Comparison of ENCODE assay signal across 1 cellular context in the genomic region with DNA sequence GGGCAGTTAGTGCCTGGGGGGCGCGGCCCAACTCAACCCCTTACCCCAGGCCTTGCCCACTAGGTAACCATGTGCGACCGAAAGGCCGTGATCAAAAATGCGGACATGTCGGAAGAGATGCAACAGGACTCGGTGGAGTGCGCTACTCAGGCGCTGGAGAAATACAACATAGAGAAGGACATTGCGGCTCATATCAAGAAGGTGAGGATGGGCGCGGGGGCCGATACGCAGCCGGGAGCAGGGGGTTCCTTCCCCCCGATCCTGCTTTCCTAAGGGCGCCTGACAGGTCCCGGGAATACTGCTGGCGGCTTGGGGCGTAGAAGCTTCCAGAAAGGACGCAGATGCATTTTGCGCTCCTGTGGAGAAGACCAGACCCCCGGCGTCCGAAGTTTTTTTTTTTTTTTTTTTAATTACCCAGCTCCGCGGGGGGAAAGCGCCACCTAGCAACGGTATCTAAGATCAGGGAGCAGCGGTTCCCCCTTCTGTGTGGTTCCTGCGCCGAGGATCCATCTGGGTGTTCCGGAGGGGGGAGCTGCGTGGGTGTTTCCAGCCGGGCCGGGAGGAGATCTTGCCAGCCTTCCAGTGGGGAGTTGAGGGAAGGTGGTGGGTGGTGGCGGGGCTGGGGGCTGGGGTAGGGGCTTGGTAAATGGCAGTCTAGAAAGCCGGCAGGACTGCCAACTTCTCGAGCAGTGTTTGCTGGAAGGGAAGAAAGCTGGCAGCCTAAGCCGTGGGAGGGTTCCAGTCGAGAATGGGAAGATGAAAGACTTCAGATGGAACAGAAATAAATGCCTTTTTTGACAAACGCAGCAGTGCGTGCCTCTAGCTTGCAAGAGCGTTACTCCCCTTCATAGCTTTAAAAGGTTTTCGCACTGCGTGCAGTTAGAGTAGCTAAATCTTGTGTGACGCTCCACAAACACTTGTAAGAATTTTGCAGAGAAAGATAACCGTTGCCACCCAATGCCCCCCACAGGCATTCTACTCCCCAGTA.
TF ChIP-seq lines count a peak whose summit lies in the region.

No MANE protein-coding gene starts in this region.

TF ChIP-seq in HepG2, 621 proteins besides CTCF, POLR2A, EP300 and RAD21 (continued from another document):
- TF ChIP-seq ZNF563 (CRISPR knock-in tag; IDR thresholded peaks at IDR 0.05) (no peak; the same call in 1 of the 2 replicates), HDAC6 (IDR thresholded peaks at IDR 0.05; ENCODE audit: low read depth, low read length) (no peak), CREB1 (IDR thresholded peaks at IDR 0.05) (no peak), CREB1 (CRISPR knock-in tag; IDR thresholded peaks at IDR 0.05) (no peak), ZNF136 (CRISPR knock-in tag; IDR thresholded peaks at IDR 0.05; ENCODE audit: low read depth) (no peak), ZNF263 (CRISPR knock-in tag; IDR thresholded peaks at IDR 0.05) (no peak), KLF16 (CRISPR knock-in tag; IDR thresholded peaks at IDR 0.05) (no peak), YEATS4 (CRISPR knock-in tag; IDR thresholded peaks at IDR 0.05; ENCODE audit: borderline replicate concordance) (peak; percentile 16; the same call in 1 of the 2 replicates), KDM5A (IDR thresholded peaks at IDR 0.05; ENCODE audit: borderline replicate concordance, low read length) (peak; percentile 45; the same call in 1 of the 2 replicates), CBX2 (IDR thresholded peaks at IDR 0.05; ENCODE audit: low read depth, low read length) (no peak), CBX2 (CRISPR knock-in tag; IDR thresholded peaks at IDR 0.05; ENCODE audit: low read depth) (no peak), JARID2 (CRISPR knock-in tag; IDR thresholded peaks at IDR 0.05; ENCODE audit: insufficient replicate concordance) (no peak), XRCC5 (optimal IDR thresholded peaks at IDR 0.05; ENCODE audit: low read length) (no peak), FOXM1 (CRISPR knock-in tag; IDR thresholded peaks at IDR 0.05) (no peak)
- TF ChIP-seq, protein P1, sequence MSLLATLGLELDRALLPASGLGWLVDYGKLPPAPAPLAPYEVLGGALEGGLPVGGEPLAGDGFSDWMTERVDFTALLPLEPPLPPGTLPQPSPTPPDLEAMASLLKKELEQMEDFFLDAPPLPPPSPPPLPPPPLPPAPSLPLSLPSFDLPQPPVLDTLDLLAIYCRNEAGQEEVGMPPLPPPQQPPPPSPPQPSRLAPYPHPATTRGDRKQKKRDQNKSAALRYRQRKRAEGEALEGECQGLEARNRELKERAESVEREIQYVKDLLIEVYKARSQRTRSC (CRISPR knock-in tag; IDR thresholded peaks at IDR 0.05; ENCODE audit: low read depth), result no peak
- TF ChIP-seq, protein P2, sequence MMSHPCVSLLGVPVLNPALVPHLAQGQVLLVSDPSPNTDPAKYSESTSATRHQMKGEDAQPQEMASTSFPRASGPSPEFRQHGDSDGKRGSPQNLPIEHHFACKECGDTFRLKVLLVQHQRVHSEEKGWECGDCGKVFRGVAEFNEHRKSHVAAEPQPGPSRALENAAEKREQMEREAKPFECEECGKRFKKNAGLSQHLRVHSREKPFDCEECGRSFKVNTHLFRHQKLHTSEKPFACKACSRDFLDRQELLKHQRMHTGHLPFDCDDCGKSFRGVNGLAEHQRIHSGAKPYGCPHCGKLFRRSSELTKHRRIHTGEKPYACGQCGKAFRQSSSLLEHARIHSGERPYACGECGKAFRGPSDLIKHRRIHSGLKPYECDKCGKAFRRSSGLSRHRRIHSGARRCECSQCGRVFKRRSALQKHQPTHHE (CRISPR knock-in tag; IDR thresholded peaks at IDR 0.05; ENCODE audit: borderline replicate concordance), result peak; percentile 7; the same call in 1 of the 2 replicates
- TF ChIP-seq, protein P3, sequence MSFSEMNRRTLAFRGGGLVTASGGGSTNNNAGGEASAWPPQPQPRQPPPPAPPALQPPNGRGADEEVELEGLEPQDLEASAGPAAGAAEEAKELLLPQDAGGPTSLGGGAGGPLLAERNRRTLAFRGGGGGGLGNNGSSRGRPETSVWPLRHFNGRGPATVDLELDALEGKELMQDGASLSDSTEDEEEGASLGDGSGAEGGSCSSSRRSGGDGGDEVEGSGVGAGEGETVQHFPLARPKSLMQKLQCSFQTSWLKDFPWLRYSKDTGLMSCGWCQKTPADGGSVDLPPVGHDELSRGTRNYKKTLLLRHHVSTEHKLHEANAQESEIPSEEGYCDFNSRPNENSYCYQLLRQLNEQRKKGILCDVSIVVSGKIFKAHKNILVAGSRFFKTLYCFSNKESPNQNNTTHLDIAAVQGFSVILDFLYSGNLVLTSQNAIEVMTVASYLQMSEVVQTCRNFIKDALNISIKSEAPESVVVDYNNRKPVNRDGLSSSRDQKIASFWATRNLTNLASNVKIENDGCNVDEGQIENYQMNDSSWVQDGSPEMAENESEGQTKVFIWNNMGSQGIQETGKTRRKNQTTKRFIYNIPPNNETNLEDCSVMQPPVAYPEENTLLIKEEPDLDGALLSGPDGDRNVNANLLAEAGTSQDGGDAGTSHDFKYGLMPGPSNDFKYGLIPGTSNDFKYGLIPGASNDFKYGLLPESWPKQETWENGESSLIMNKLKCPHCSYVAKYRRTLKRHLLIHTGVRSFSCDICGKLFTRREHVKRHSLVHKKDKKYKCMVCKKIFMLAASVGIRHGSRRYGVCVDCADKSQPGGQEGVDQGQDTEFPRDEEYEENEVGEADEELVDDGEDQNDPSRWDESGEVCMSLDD (CRISPR knock-in tag; IDR thresholded peaks at IDR 0.05; ENCODE audit: borderline replicate concordance), result 0 out of 2 replicates have a peak, but pooled peaks have one; percentile 33
